1 cellular context compared by ENCODE assay signal in genomic region chr16:85812811-85813700, GRCh38.
TF ChIP-seq lines count a peak whose summit lies in the region.

No MANE protein-coding gene starts in this region.

TF ChIP-seq in GM23338, 12 proteins besides CTCF, POLR2A, EP300 and RAD21 (continued from another document):
- TF ChIP-seq REST (IDR thresholded peaks at IDR 0.05; ENCODE audit: unreplicated experiment), result no peak
- no peak for TF ChIP-seq EZH2 (IDR thresholded peaks at IDR 0.05; ENCODE audit: low read depth, unreplicated experiment)
- TF ChIP-seq STAT1 (IDR thresholded peaks at IDR 0.05; ENCODE audit: unreplicated experiment), result no peak
- no peak for TF ChIP-seq EZH2phosphoT487 (IDR thresholded peaks at IDR 0.05; ENCODE audit: unreplicated experiment)
- no peak for TF ChIP-seq POLR2AphosphoS5 (IDR thresholded peaks at IDR 0.05; ENCODE audit: low read depth)
- no peak for TF ChIP-seq ZNF331 (CRISPR knock-in tag; IDR thresholded peaks at IDR 0.05; ENCODE audit: low read depth)
- no peak for TF ChIP-seq ETS1 (IDR thresholded peaks at IDR 0.05)
